In genomic region chr5:40615586-40616193, GRCh38 we compare ENCODE assay signal across 11 cellular contexts.
DNase-seq lines count a peak whose midpoint lies in the region; ATAC-seq, FAIRE-seq and TF ChIP-seq lines count a peak whose summit lies in the region.
"Had no signal": no experiment of that assay in that cellular context is flagged by ENCODE, and none has a peak within 500 bp of the region (broad histone marks: within the 10 kb centered on the region; RNA-seq: fewer than 3 reads in every experiment).

No MANE protein-coding gene starts in this region.

- no peak overlapping the region for H3K27ac ChIP-seq in CD8-positive, alpha-beta memory T cell (ENCODE audit: low read depth, low read length)
- H3K27ac ChIP-seq in astrocyte (ENCODE audit: low read depth, low read length) (no peak overlapping the region), tibial nerve (no peak overlapping the region)

- no peaks in the 10 kb centered on the region for H4K20me1 ChIP-seq in astrocyte (ENCODE audit: insufficient read depth, low read length)

- peak; percentile 47 for FAIRE-seq in astrocyte (lab: Jason Lieb, UNC)

- H3K4me1 Mint-ChIP-seq in CD8-positive, alpha-beta memory T cell = peaks cover 15 to 51% (median 36%) of the 10 kb centered on the region in 3 donors
- H3K4me1 Mint-ChIP-seq in astrocyte (ENCODE audit: low read depth, unreplicated experiment) (peaks cover 15% of the 10 kb centered on the region), naive B cell (peaks cover 10 to 17% (median 16%) of the 10 kb centered on the region in 3 donors), nephron progenitor cell (peaks cover 22% of the 10 kb centered on the region)

- H3K4me3 Mint-ChIP-seq in CD8-positive, alpha-beta memory T cell = peak overlapping the region in 6 of 7 donors; percentile 19 to 56 (median 41)
- H3K4me3 Mint-ChIP-seq in astrocyte (ENCODE audit: unreplicated experiment) (no peak overlapping the region), naive B cell (peak overlapping the region in 2 of 8 donors; percentile 6 to 47), nephron progenitor cell (no peak overlapping the region)

- no peak for TF ChIP-seq POLR2A in tibial nerve (IDR thresholded peaks at IDR 0.05)

- TF ChIP-seq CTCF in astrocyte (IDR thresholded peaks at IDR 0.05; ENCODE audit: insufficient read depth, low read depth, low read length) (no peak), nephron progenitor cell (IDR thresholded peaks at IDR 0.05) (no peak), tibial nerve (IDR thresholded peaks at IDR 0.05) (no peak)

- no peaks in the 10 kb centered on the region for H3K9me3 ChIP-seq in CD8-positive, alpha-beta memory T cell (ENCODE audit: low read length)
- H3K9me3 ChIP-seq in astrocyte (ENCODE audit: insufficient read depth, low read depth, low read length) (no peaks in the 10 kb centered on the region), tibial nerve (no peaks in the 10 kb centered on the region)

- no peak overlapping the region for H3K4me3 ChIP-seq in CD8-positive, alpha-beta memory T cell (ENCODE audit: low read length)
- H3K4me3 ChIP-seq in astrocyte (ENCODE audit: insufficient read depth, low read depth, low read length) (no peak overlapping the region), tibial nerve (no peak overlapping the region)

- H3K27ac Mint-ChIP-seq in CD8-positive, alpha-beta memory T cell = peak overlapping the region in 6 of 8 donors; percentile 17 to 86 (median 42)
- H3K27ac Mint-ChIP-seq in astrocyte (ENCODE audit: unreplicated experiment) (no peak overlapping the region), naive B cell (peak overlapping the region in 5 of 6 donors; percentile 17 to 77 (median 59)), nephron progenitor cell (no peak overlapping the region)

- CTCF ChIA-PET in CD8-positive, alpha-beta memory T cell (lab: Charles Lee) = interaction anchor here (1.1 kb wide), 1 partner anchor 66 kb away, joined by 3 read pairs; no protein-coding TSS in a partner anchor

- TF ChIP-seq EP300 in tibial nerve (IDR thresholded peaks at IDR 0.05) = peak in 1 of 2 donors; percentile 35

- H3K36me3 Mint-ChIP-seq in CD8-positive, alpha-beta memory T cell = peaks cover 0 to 9% (median 0%) of the 10 kb centered on the region in 3 donors
- H3K36me3 Mint-ChIP-seq in astrocyte (ENCODE audit: low read depth, unreplicated experiment) (no peaks in the 10 kb centered on the region), naive B cell (no peaks in the 10 kb centered on the region), nephron progenitor cell (ENCODE audit: low read depth) (no peaks in the 10 kb centered on the region)

- peaks cover 0 to 2% (median 0%) of the 10 kb centered on the region in 5 donors for H3K9me3 Mint-ChIP-seq in CD8-positive, alpha-beta memory T cell
- H3K9me3 Mint-ChIP-seq in astrocyte (ENCODE audit: unreplicated experiment) (no peaks in the 10 kb centered on the region), naive B cell (peaks cover 0 to 5% (median 0%) of the 10 kb centered on the region in 7 donors), nephron progenitor cell (no peaks in the 10 kb centered on the region)

- WGBS in tibial nerve, 2 donors = 49 to 59% methylated on average over 4 of the region's 4 CpGs

- no peaks in the 10 kb centered on the region for H3K36me3 ChIP-seq in CD8-positive, alpha-beta memory T cell (ENCODE audit: insufficient read depth, low read length)
- no peaks in the 10 kb centered on the region for H3K36me3 ChIP-seq in astrocyte (ENCODE audit: insufficient read depth, low read length)
- H3K36me3 ChIP-seq in tibial nerve = no peaks in the 10 kb centered on the region

- H3K79me2 ChIP-seq in astrocyte (ENCODE audit: insufficient read depth, low read length) = no peaks in the 10 kb centered on the region

- H3K4me2 ChIP-seq in astrocyte (ENCODE audit: low read length) = no peak overlapping the region

- peak in 1 of 5 donors; percentile 49 for DNase-seq in CD8-positive, alpha-beta memory T cell
- DNase-seq in M059J (ENCODE audit: low read depth) (peak; percentile 65), astrocyte (ENCODE audit: low read depth) (peak; percentile 25), naive B cell (no peak), NCI-H146 (lab: John Stamatoyannopoulos, UW) (no peak), nephron progenitor cell (no peak), tibial nerve (ENCODE audit: low spot score in 2 of 2) (no peak)
- DNase-seq: activated CD4-positive, CD25-positive, alpha-beta regulatory T cell treated with anti-CD3 and anti-CD28 coated beads, Interleukin-2, amount 50 U/mL, for 72 hours; NCI-H1105; stimulated activated CD4-positive, alpha-beta T cell treated with anti-CD3 and anti-CD28 coated beads, Interleukin-4, amount 100 ng/mL, for 24 hours had no signal

- peaks cover 13% of the 10 kb centered on the region for H3K4me1 ChIP-seq in CD8-positive, alpha-beta memory T cell (ENCODE audit: insufficient read depth, low read length)
- H3K4me1 ChIP-seq in astrocyte (ENCODE audit: insufficient read depth, low read length) (no peaks in the 10 kb centered on the region), tibial nerve (no peaks in the 10 kb centered on the region)

- POLR2A ChIA-PET in CD8-positive, alpha-beta memory T cell (lab: Charles Lee) = interaction anchor here (0.7 kb wide), 1 partner anchor 10 kb away, joined by 3 read pairs; no protein-coding TSS in a partner anchor

- no peak overlapping the region for H3K9ac ChIP-seq in astrocyte (ENCODE audit: low read length)

- ATAC-seq in naive B cell (ENCODE audit: low read depth in 2 of 2) (peak; percentile 55 to 64), HG03457 (IDR thresholded peaks at IDR 0.05; ENCODE audit: unreplicated experiment) (no peak)

- no peak overlapping the region for H2AFZ ChIP-seq in astrocyte (ENCODE audit: low read depth, low read length)

- H3K27me3 ChIP-seq in CD8-positive, alpha-beta memory T cell (ENCODE audit: insufficient read depth, low read length, poor library complexity, severe bottlenecking) = no peaks in the 10 kb centered on the region
- H3K27me3 ChIP-seq in astrocyte (ENCODE audit: insufficient read depth, low read length) (no peaks in the 10 kb centered on the region), tibial nerve (no peaks in the 10 kb centered on the region)

- no peaks in the 10 kb centered on the region for H3K27me3 Mint-ChIP-seq in CD8-positive, alpha-beta memory T cell
- no peaks in the 10 kb centered on the region for H3K27me3 Mint-ChIP-seq in astrocyte (ENCODE audit: low read depth, unreplicated experiment)
- H3K27me3 Mint-ChIP-seq in naive B cell = no peaks in the 10 kb centered on the region
- no peaks in the 10 kb centered on the region for H3K27me3 Mint-ChIP-seq in nephron progenitor cell (ENCODE audit: low read depth, poor library complexity)

Comparison
In these comparisons a context has a peak if more than half of its experiments do, and no peak if none do; other contexts are left out.
1. DNase-seq: peak in M059J (single experiment) and astrocyte (single experiment); none in naive B cell (single experiment), NCI-H146 (single experiment), nephron progenitor cell (single experiment) and tibial nerve (0 of 2).
2. H3K27ac Mint-ChIP-seq: peak in CD8-positive, alpha-beta memory T cell (6 of 8) and naive B cell (5 of 6); none in astrocyte (single experiment) and nephron progenitor cell (single experiment).
3. H3K4me3 Mint-ChIP-seq: peak in CD8-positive, alpha-beta memory T cell (6 of 7); none in astrocyte (single experiment) and nephron progenitor cell (single experiment).